ENCODE assay signal across 9 cellular contexts in the genomic region with DNA sequence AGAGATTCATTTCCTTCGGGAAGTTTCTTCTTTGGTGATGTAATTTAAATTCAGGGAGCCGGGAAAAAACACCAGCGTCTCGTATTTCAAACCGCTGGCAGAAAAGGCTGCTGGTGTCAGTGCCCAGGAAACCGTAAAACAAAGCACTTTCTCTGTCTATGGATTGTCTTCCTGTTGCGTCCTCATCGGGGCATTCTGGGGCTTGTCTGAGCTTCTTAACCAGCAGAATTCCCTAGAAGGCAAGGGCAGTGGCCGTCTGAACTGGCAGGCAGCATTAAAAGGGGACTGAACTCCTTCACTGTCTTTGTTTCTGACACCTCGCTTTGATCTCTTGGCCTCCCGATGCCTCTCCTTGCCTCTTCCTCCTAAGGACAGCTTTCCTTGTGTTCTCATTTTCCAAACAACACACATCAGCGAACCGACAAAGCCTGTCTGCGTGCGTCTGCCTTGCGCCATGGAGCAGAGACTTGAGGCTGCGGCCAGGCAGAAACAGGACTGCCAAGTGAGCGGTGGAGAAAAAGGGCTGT.
A peak's percentile ranks its signal among the peaks of the same experiment; 100 is the strongest.
DNase-seq lines count a peak whose midpoint lies in the region; ATAC-seq and TF ChIP-seq lines count a peak whose summit lies in the region.
"Had no signal": no experiment of that assay in that cellular context is flagged by ENCODE, and none has a peak within 500 bp of the region (broad histone marks: within the 10 kb centered on the region; RNA-seq: fewer than 3 reads in every experiment).

No MANE protein-coding gene starts in this region.

- H3K36me3 Mint-ChIP-seq in stimulated activated memory B cell treated with anti-CD40 and anti-IgM and Interleukin-4, amounts not matched to agents 10 μg/mL and 1 μg/mL and 100 μg/mL, for 72 hours, result no peaks in the 10 kb centered on the region

- H3K27ac ChIP-seq in HUES6 (ENCODE audit: low read depth, low read length) (peak overlapping the region; percentile 1; the same call in 1 of the 2 replicates), right atrium auricular region (peak overlapping the region in 1 of 2 donors; percentile 27), stomach smooth muscle (ENCODE audit: low read length) (peak overlapping the region; percentile 69)

- H3K36me3 ChIP-seq in HUES6 (ENCODE audit: control insufficient read depth, insufficient read depth, low read length) (no peaks in the 10 kb centered on the region), right atrium auricular region (no peaks in the 10 kb centered on the region), stomach smooth muscle (ENCODE audit: control insufficient read depth in 2 of 2, insufficient read depth in 2 of 2, low read length in 2 of 2) (no peaks in the 10 kb centered on the region)

- DNase-seq in right atrium auricular region (ENCODE audit: low spot score), result peak; percentile 53
- DNase-seq in effector CD8-positive, alpha-beta T cell (lab: John Stamatoyannopoulos, UW), result no peak
- DNase-seq: activated B cell treated with CpG ODN at 0.5 μM for 24 hours had no signal

- H3K9ac ChIP-seq in HUES6 (ENCODE audit: low read length) (peak overlapping the region; percentile 23), stomach smooth muscle (ENCODE audit: low read length in 2 of 2) (peak overlapping the region; percentile 49 to 69)

- no peaks in the 10 kb centered on the region for H3K27me3 Mint-ChIP-seq in stimulated activated memory B cell treated with anti-CD40 and anti-IgM and Interleukin-4, amounts not matched to agents 10 μg/mL and 1 μg/mL and 100 μg/mL, for 72 hours

- H3K4me3 Mint-ChIP-seq in stimulated activated memory B cell treated with anti-CD40 and anti-IgM and Interleukin-4, amounts not matched to agents 10 μg/mL and 1 μg/mL and 100 μg/mL, for 72 hours, result no peak overlapping the region
- H3K4me3 Mint-ChIP-seq: activated B cell treated with CpG ODN at 0.5 μM for 24 hours had no signal

- H3K4me3 ChIP-seq in HUES6 (ENCODE audit: low read depth, low read length) (peak overlapping the region; percentile 13; the same call in 1 of the 2 replicates), right atrium auricular region (no peak overlapping the region), stomach smooth muscle (ENCODE audit: low read length in 2 of 2) (peak overlapping the region in 1 of 2 donors; percentile 61)

- H3K4me1 ChIP-seq in HUES6 (ENCODE audit: control insufficient read depth, insufficient read depth, low read length) (peaks cover 22% of the 10 kb centered on the region), right atrium auricular region (peaks cover 0 to 14% of the 10 kb centered on the region in 2 donors), stomach smooth muscle (ENCODE audit: control insufficient read depth, insufficient read depth, low read length) (peaks cover 9% of the 10 kb centered on the region)

- no peaks in the 10 kb centered on the region for H3K27me3 ChIP-seq in HUES6 (ENCODE audit: control insufficient read depth, insufficient read depth, low read length)
- no peaks in the 10 kb centered on the region for H3K27me3 ChIP-seq in right atrium auricular region
- no peaks in the 10 kb centered on the region for H3K27me3 ChIP-seq in stomach smooth muscle (ENCODE audit: control insufficient read depth in 1 of 2, insufficient read depth in 2 of 2, low read length in 2 of 2)

- H3K4me1 Mint-ChIP-seq in stimulated activated memory B cell treated with anti-CD40 and anti-IgM and Interleukin-4, amounts not matched to agents 10 μg/mL and 1 μg/mL and 100 μg/mL, for 72 hours, result no peaks in the 10 kb centered on the region
- H3K4me1 Mint-ChIP-seq: activated B cell treated with CpG ODN at 0.5 μM for 24 hours had no signal

- H3K9me3 Mint-ChIP-seq in stimulated activated memory B cell treated with anti-CD40 and anti-IgM and Interleukin-4, amounts not matched to agents 10 μg/mL and 1 μg/mL and 100 μg/mL, for 72 hours, result peaks cover 7% of the 10 kb centered on the region

- no peak for TF ChIP-seq CTCF in right atrium auricular region (IDR thresholded peaks at IDR 0.05)

- peak; percentile 94 for ATAC-seq in SK-N-SH treated with all-trans-retinoic acid at 6 μM for 48 hours
- ATAC-seq in stimulated activated memory B cell treated with anti-CD40 and anti-IgM and Interleukin-4, amounts not matched to agents 10 μg/mL and 1 μg/mL and 100 μg/mL, for 72 hours, result no peak
- ATAC-seq in HG03432 (IDR thresholded peaks at IDR 0.05; ENCODE audit: unreplicated experiment), result no peak
- ATAC-seq: HCT116 had no signal

- H3K9me3 ChIP-seq in HUES6 (ENCODE audit: control insufficient read depth, insufficient read depth, low read depth, low read length) (no peaks in the 10 kb centered on the region), right atrium auricular region (no peaks in the 10 kb centered on the region), stomach smooth muscle (ENCODE audit: control insufficient read depth in 2 of 2, low read length in 2 of 2) (peaks cover 0 to 3% of the 10 kb centered on the region in 2 donors)

- no peak overlapping the region for H3K27ac Mint-ChIP-seq in stimulated activated memory B cell treated with anti-CD40 and anti-IgM and Interleukin-4, amounts not matched to agents 10 μg/mL and 1 μg/mL and 100 μg/mL, for 72 hours
- H3K27ac Mint-ChIP-seq: activated B cell treated with CpG ODN at 0.5 μM for 24 hours had no signal

TF ChIP-seq in SK-N-SH treated with all-trans-retinoic acid at 6 μM for 48 hours, 23 proteins besides CTCF, POLR2A, EP300 and RAD21:
- TF ChIP-seq, protein P1, sequence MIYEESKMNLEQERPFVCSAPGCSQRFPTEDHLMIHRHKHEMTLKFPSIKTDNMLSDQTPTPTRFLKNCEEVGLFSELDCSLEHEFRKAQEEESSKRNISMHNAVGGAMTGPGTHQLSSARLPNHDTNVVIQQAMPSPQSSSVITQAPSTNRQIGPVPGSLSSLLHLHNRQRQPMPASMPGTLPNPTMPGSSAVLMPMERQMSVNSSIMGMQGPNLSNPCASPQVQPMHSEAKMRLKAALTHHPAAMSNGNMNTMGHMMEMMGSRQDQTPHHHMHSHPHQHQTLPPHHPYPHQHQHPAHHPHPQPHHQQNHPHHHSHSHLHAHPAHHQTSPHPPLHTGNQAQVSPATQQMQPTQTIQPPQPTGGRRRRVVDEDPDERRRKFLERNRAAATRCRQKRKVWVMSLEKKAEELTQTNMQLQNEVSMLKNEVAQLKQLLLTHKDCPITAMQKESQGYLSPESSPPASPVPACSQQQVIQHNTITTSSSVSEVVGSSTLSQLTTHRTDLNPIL (CRISPR knock-in tag; IDR thresholded peaks at IDR 0.05; ENCODE audit: low read depth), result 0 out of 2 replicates have a peak, but pooled peaks have one; percentile 7
- TF ChIP-seq ARNTL (CRISPR knock-in tag; IDR thresholded peaks at IDR 0.05; ENCODE audit: borderline replicate concordance, low read depth), result no peak
